Comparison of ENCODE assay signal across 25 cellular contexts in genomic region chr11:47711225-47711624, GRCh38. TPM values are rescaled to one million over a fixed set of nuclear protein-coding genes. Genes with fewer than 3 reads are reported as not detected.
"Had no signal": no experiment of that assay in that cellular context is flagged by ENCODE, and none has a peak within 500 bp of the region (broad histone marks: within the 10 kb centered on the region; RNA-seq: fewer than 3 reads in every experiment).

No MANE protein-coding gene starts in this region.

- H3K9me3 ChIP-seq: ascending aorta, body of pancreas, SJCRH30, SK-N-SH had no signal

- H3K27me3 ChIP-seq: ascending aorta, body of pancreas, SJCRH30 had no signal

- H3K9me3 Mint-ChIP-seq: activated CD4-positive, alpha-beta memory T cell treated with anti-CD3 and anti-CD28 coated beads, Interleukin-2, amount 10 ng/mL, durations not matched to agents 7 days and 5 days; activated naive CD4-positive, alpha-beta T cell treated with anti-CD3 and anti-CD28 coated beads, Interleukin-2, amount 50 U/mL, for 24 hours had no signal

- H3K4me1 ChIP-seq: SJCRH30 had no signal

- H3K4me3 Mint-ChIP-seq: activated CD4-positive, alpha-beta memory T cell treated with anti-CD3 and anti-CD28 coated beads, Interleukin-2, amount 10 ng/mL, durations not matched to agents 7 days and 5 days; activated CD4-positive, alpha-beta T cell treated with anti-CD3 and anti-CD28 coated beads for 36 hours; activated naive CD4-positive, alpha-beta T cell treated with anti-CD3 and anti-CD28 coated beads, Interleukin-2, amount 50 U/mL, for 24 hours; activated T-helper 1 cell treated with anti-CD3 and anti-CD28 coated beads, Interleukin-12 subunit alpha, Interleukin-12 subunit beta, Interleukin-2, Interleukin-4 antibody, amounts not matched to agents 30 ng/mL and 10 ng/mL and 1 ng/mL, durations not matched to agents 14 hours and 24 hours and 36 hours had no signal

- ATAC-seq: activated CD4-positive, alpha-beta T cell treated with anti-CD3 and anti-CD28 coated beads for 36 hours; body of pancreas had no signal

- H3K36me3 ChIP-seq: ascending aorta had no signal

- H3K4me3 ChIP-seq: ascending aorta, body of pancreas, PC-9, SJCRH30 had no signal

- H3K27ac Mint-ChIP-seq: activated CD4-positive, alpha-beta memory T cell treated with anti-CD3 and anti-CD28 coated beads, Interleukin-2, amount 10 ng/mL, durations not matched to agents 7 days and 5 days; activated CD4-positive, alpha-beta T cell treated with anti-CD3 and anti-CD28 coated beads for 36 hours; activated T-helper 1 cell treated with anti-CD3 and anti-CD28 coated beads, Interleukin-12 subunit alpha, Interleukin-12 subunit beta, Interleukin-2, Interleukin-4 antibody, amounts not matched to agents 30 ng/mL and 10 ng/mL and 1 ng/mL, durations not matched to agents 14 hours and 24 hours and 36 hours had no signal

- DNase-seq: activated CD4-positive, alpha-beta memory T cell treated with anti-CD3 and anti-CD28 coated beads, Interleukin-2, amount 10 ng/mL, durations not matched to agents 7 days and 5 days; activated CD4-positive, alpha-beta T cell treated with anti-CD3 and anti-CD28 coated beads for 36 hours; activated CD4-positive, alpha-beta T cell treated with anti-CD3 and anti-CD28 coated beads, Interleukin-2, amount 50 U/mL, for 1 hour; activated CD8-positive, alpha-beta memory T cell treated with anti-CD3 and anti-CD28 coated beads, Interleukin-2, amount 50 U/mL, for 4 hours; activated effector memory CD4-positive, alpha-beta T cell treated with Interleukin-2 at 50 U/mL for 16 hours; activated naive CD4-positive, alpha-beta T cell; amniotic stem cell; body of pancreas; central memory CD4-positive, alpha-beta T cell; Kasumi-1; KBM-7; NCI-H146; NCI-H187 treated with DMSO at 0.1 percent for 48 hours; NCI-H2081 treated with DMSO at 0.1 percent for 48 hours; NCI-H446; NCI-H524; PC-9; SJCRH30; SK-N-SH; T-helper 1 cell had no signal

- H3K27ac ChIP-seq: ascending aorta, body of pancreas, PC-9, SJCRH30, VCaP had no signal

- FAIRE-seq: bronchial epithelial cell had no signal

- H3K27me3 Mint-ChIP-seq: activated CD4-positive, alpha-beta memory T cell treated with anti-CD3 and anti-CD28 coated beads, Interleukin-2, amount 10 ng/mL, durations not matched to agents 7 days and 5 days; activated CD4-positive, alpha-beta T cell treated with anti-CD3 and anti-CD28 coated beads for 36 hours; activated naive CD4-positive, alpha-beta T cell treated with anti-CD3 and anti-CD28 coated beads, Interleukin-2, amount 50 U/mL, for 24 hours had no signal

RNA-seq across cellular contexts. Expression of gene AGBL2, which starts 3.9 kb away (rescaled TPM):
- total RNA-seq: ascending aorta had no signal
